8 cellular contexts compared by ENCODE assay signal in genomic region chr12:88111074-88111652, GRCh38. TPM values are rescaled to one million over a fixed set of nuclear protein-coding genes. Genes with fewer than 3 reads are reported as not detected.
DNase-seq lines count a peak whose midpoint lies in the region; ATAC-seq and TF ChIP-seq lines count a peak whose summit lies in the region.

No MANE protein-coding gene starts in this region.

- H3K9me3 Mint-ChIP-seq in activated naive CD8-positive, alpha-beta T cell treated with anti-CD3 and anti-CD28 coated beads, Interleukin-2, amount 10 ng/mL, durations not matched to agents 7 days and 5 days: no peaks in the 10 kb centered on the region
- H3K9me3 Mint-ChIP-seq in activated naive CD8-positive, alpha-beta T cell treated with anti-CD3 and anti-CD28 coated beads for 36 hours: no peaks in the 10 kb centered on the region

- H3K27me3 Mint-ChIP-seq in activated naive CD8-positive, alpha-beta T cell treated with anti-CD3 and anti-CD28 coated beads, Interleukin-2, amount 10 ng/mL, durations not matched to agents 7 days and 5 days: no peaks in the 10 kb centered on the region
- no peaks in the 10 kb centered on the region for H3K27me3 Mint-ChIP-seq in activated naive CD8-positive, alpha-beta T cell treated with anti-CD3 and anti-CD28 coated beads for 36 hours

- no peak overlapping the region for H3K4me3 ChIP-seq in astrocyte of the spinal cord (ENCODE audit: low read depth, low read length)

- no peak for ATAC-seq in activated naive CD8-positive, alpha-beta T cell treated with anti-CD3 and anti-CD28 coated beads, Interleukin-2, amount 10 ng/mL, durations not matched to agents 7 days and 5 days (ENCODE audit: low read depth)
- no peak for ATAC-seq in GM18870 (IDR thresholded peaks at IDR 0.05; ENCODE audit: unreplicated experiment)
- no peak for ATAC-seq in GM18907 (IDR thresholded peaks at IDR 0.05; ENCODE audit: unreplicated experiment)

- no peak overlapping the region for H3K27ac Mint-ChIP-seq in activated naive CD8-positive, alpha-beta T cell treated with anti-CD3 and anti-CD28 coated beads, Interleukin-2, amount 10 ng/mL, durations not matched to agents 7 days and 5 days
- no peak overlapping the region for H3K27ac Mint-ChIP-seq in activated naive CD8-positive, alpha-beta T cell treated with anti-CD3 and anti-CD28 coated beads for 36 hours

- in situ Hi-C loops in astrocyte of the spinal cord (cut with HindIII; ENCODE audit: low sequenced_read_pairs): no loop called here

- DNase-seq in activated naive CD8-positive, alpha-beta T cell treated with anti-CD3 and anti-CD28 coated beads, Interleukin-2, amount 10 ng/mL, durations not matched to agents 7 days and 5 days: no peak
- DNase-seq in activated naive CD8-positive, alpha-beta T cell treated with anti-CD3 and anti-CD28 coated beads for 36 hours: no peak
- DNase-seq in NCI-H128 (lab: John Stamatoyannopoulos, UW; ENCODE audit: unreplicated experiment) (peak; percentile 31), astrocyte of the spinal cord (ENCODE audit: low read depth, low spot score) (peak; percentile 65), left kidney (ENCODE audit: low read depth, low spot score) (peak; percentile 61), substantia nigra (lab: John Stamatoyannopoulos, UW) (no peak)

- peak; percentile 35 for TF ChIP-seq CTCF in astrocyte of the spinal cord (IDR thresholded peaks at IDR 0.05; ENCODE audit: low read depth, low read length)

- peaks cover 4% of the 10 kb centered on the region for H3K36me3 Mint-ChIP-seq in activated naive CD8-positive, alpha-beta T cell treated with anti-CD3 and anti-CD28 coated beads, Interleukin-2, amount 10 ng/mL, durations not matched to agents 7 days and 5 days
- peaks cover 15% of the 10 kb centered on the region for H3K36me3 Mint-ChIP-seq in activated naive CD8-positive, alpha-beta T cell treated with anti-CD3 and anti-CD28 coated beads for 36 hours

- H3K4me3 Mint-ChIP-seq in activated naive CD8-positive, alpha-beta T cell treated with anti-CD3 and anti-CD28 coated beads, Interleukin-2, amount 10 ng/mL, durations not matched to agents 7 days and 5 days: peak overlapping the region; percentile 46
- no peak overlapping the region for H3K4me3 Mint-ChIP-seq in activated naive CD8-positive, alpha-beta T cell treated with anti-CD3 and anti-CD28 coated beads for 36 hours

- POLR2A ChIA-PET in activated naive CD8-positive, alpha-beta T cell treated with anti-CD3 and anti-CD28 coated beads, Interleukin-2, amount 10 ng/mL, durations not matched to agents 7 days and 5 days (lab: Charles Lee): no interaction called here

- no peak overlapping the region for H3K27ac ChIP-seq in substantia nigra (ENCODE audit: low read depth, low read length, poor library complexity, severe bottlenecking)

- peaks cover 2% of the 10 kb centered on the region for H3K4me1 Mint-ChIP-seq in activated naive CD8-positive, alpha-beta T cell treated with anti-CD3 and anti-CD28 coated beads, Interleukin-2, amount 10 ng/mL, durations not matched to agents 7 days and 5 days
- H3K4me1 Mint-ChIP-seq in activated naive CD8-positive, alpha-beta T cell treated with anti-CD3 and anti-CD28 coated beads for 36 hours: peaks cover 4% of the 10 kb centered on the region

RNA-seq across cellular contexts. Expression of gene CEP290, which starts 30.7 kb away (rescaled TPM):
- 10 to 100 TPM; 13.6 to 18.2 TPM for total RNA-seq in activated naive CD8-positive, alpha-beta T cell treated with anti-CD3 and anti-CD28 coated beads, Interleukin-2, amount 10 ng/mL, durations not matched to agents 7 days and 5 days
- 10 to 100 TPM; 13.3 TPM for total RNA-seq in activated naive CD8-positive, alpha-beta T cell treated with anti-CD3 and anti-CD28 coated beads for 36 hours

RNA-seq across cellular contexts. Expression of gene TMTC3, which starts 30.9 kb away (rescaled TPM):
- 1 to 10 TPM; 6.7 to 8.2 TPM for total RNA-seq in activated naive CD8-positive, alpha-beta T cell treated with anti-CD3 and anti-CD28 coated beads, Interleukin-2, amount 10 ng/mL, durations not matched to agents 7 days and 5 days
- total RNA-seq in activated naive CD8-positive, alpha-beta T cell treated with anti-CD3 and anti-CD28 coated beads for 36 hours: 1 to 10 TPM; 4.7 to 4.9 TPM

Comparison
In these comparisons a context has a peak if more than half of its experiments do, and no peak if none do; other contexts are left out.
1. DNase-seq: peak in NCI-H128 (single experiment), astrocyte of the spinal cord (single experiment) and left kidney (single experiment); none in activated naive CD8-positive, alpha-beta T cell treated with anti-CD3 and anti-CD28 coated beads, Interleukin-2, amount 10 ng/mL, durations not matched to agents 7 days and 5 days (single experiment), activated naive CD8-positive, alpha-beta T cell treated with anti-CD3 and anti-CD28 coated beads for 36 hours (single experiment) and substantia nigra (0 of 49).